ENCODE assay signal across 1 cellular context in the genomic region with DNA sequence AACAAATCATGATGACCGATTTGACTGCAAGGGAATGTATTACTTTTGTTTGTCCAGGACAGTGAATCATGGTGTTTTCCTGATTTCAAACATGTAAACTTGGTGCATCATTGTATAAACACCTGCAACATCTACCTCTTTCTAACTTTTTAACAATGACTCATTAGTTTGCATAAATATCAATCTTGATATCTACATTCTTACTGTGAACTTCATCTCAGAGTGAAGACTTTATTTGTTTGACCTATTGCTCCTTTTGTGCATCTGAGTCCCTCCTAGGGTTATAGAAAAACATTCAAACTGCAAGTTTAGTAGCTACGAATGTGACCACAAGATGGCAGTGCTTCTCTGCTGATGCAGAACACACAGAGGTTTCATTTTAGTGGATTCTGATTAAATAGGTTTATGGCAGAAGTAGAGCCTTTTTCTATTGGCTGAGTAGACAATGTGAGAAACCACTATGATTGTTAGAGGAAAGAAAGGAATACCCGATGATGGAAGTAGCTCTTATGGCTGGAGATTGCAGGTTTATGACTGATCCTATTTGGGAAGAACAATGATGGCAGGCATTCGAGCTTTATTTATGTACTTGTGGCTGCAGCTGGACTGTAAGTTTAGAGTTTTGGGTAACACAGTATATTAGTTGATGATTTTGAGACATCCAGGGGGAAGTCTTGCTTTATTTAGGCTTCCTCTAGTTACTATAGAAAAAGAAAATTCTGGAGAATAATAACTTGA.
TF ChIP-seq lines count a peak whose summit lies in the region.

No MANE protein-coding gene starts in this region.

TF ChIP-seq in WTC11, 78 proteins besides CTCF, POLR2A, EP300 and RAD21 (continued from another document):
- TF ChIP-seq, protein P1, sequence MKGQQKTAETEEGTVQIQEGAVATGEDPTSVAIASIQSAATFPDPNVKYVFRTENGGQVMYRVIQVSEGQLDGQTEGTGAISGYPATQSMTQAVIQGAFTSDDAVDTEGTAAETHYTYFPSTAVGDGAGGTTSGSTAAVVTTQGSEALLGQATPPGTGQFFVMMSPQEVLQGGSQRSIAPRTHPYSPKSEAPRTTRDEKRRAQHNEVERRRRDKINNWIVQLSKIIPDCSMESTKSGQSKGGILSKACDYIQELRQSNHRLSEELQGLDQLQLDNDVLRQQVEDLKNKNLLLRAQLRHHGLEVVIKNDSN (CRISPR knock-in tag; IDR thresholded peaks at IDR 0.05): no peak
- TF ChIP-seq ELF4 (CRISPR knock-in tag; IDR thresholded peaks at IDR 0.05; ENCODE audit: low read depth): no peak
- no peak for TF ChIP-seq MYBL2 (CRISPR knock-in tag; IDR thresholded peaks at IDR 0.05)
- TF ChIP-seq, protein P2, sequence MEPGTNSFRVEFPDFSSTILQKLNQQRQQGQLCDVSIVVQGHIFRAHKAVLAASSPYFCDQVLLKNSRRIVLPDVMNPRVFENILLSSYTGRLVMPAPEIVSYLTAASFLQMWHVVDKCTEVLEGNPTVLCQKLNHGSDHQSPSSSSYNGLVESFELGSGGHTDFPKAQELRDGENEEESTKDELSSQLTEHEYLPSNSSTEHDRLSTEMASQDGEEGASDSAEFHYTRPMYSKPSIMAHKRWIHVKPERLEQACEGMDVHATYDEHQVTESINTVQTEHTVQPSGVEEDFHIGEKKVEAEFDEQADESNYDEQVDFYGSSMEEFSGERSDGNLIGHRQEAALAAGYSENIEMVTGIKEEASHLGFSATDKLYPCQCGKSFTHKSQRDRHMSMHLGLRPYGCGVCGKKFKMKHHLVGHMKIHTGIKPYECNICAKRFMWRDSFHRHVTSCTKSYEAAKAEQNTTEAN (CRISPR knock-in tag; IDR thresholded peaks at IDR 0.05): no peak
- TF ChIP-seq GRHL2 (CRISPR knock-in tag; IDR thresholded peaks at IDR 0.05; ENCODE audit: insufficient replicate concordance, severe bottlenecking): no peak
- TF ChIP-seq, protein P3, sequence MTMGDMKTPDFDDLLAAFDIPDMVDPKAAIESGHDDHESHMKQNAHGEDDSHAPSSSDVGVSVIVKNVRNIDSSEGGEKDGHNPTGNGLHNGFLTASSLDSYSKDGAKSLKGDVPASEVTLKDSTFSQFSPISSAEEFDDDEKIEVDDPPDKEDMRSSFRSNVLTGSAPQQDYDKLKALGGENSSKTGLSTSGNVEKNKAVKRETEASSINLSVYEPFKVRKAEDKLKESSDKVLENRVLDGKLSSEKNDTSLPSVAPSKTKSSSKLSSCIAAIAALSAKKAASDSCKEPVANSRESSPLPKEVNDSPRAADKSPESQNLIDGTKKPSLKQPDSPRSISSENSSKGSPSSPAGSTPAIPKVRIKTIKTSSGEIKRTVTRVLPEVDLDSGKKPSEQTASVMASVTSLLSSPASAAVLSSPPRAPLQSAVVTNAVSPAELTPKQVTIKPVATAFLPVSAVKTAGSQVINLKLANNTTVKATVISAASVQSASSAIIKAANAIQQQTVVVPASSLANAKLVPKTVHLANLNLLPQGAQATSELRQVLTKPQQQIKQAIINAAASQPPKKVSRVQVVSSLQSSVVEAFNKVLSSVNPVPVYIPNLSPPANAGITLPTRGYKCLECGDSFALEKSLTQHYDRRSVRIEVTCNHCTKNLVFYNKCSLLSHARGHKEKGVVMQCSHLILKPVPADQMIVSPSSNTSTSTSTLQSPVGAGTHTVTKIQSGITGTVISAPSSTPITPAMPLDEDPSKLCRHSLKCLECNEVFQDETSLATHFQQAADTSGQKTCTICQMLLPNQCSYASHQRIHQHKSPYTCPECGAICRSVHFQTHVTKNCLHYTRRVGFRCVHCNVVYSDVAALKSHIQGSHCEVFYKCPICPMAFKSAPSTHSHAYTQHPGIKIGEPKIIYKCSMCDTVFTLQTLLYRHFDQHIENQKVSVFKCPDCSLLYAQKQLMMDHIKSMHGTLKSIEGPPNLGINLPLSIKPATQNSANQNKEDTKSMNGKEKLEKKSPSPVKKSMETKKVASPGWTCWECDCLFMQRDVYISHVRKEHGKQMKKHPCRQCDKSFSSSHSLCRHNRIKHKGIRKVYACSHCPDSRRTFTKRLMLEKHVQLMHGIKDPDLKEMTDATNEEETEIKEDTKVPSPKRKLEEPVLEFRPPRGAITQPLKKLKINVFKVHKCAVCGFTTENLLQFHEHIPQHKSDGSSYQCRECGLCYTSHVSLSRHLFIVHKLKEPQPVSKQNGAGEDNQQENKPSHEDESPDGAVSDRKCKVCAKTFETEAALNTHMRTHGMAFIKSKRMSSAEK (CRISPR knock-in tag; IDR thresholded peaks at IDR 0.05; ENCODE audit: borderline replicate concordance): no peak
- TF ChIP-seq, protein P4, sequence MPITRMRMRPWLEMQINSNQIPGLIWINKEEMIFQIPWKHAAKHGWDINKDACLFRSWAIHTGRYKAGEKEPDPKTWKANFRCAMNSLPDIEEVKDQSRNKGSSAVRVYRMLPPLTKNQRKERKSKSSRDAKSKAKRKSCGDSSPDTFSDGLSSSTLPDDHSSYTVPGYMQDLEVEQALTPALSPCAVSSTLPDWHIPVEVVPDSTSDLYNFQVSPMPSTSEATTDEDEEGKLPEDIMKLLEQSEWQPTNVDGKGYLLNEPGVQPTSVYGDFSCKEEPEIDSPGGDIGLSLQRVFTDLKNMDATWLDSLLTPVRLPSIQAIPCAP (CRISPR knock-in tag; IDR thresholded peaks at IDR 0.05): no peak
- no peak for TF ChIP-seq NFYB (CRISPR knock-in tag; conservative IDR thresholded peaks at IDR 0.05; ENCODE audit: low read depth)
- TF ChIP-seq, protein P5, sequence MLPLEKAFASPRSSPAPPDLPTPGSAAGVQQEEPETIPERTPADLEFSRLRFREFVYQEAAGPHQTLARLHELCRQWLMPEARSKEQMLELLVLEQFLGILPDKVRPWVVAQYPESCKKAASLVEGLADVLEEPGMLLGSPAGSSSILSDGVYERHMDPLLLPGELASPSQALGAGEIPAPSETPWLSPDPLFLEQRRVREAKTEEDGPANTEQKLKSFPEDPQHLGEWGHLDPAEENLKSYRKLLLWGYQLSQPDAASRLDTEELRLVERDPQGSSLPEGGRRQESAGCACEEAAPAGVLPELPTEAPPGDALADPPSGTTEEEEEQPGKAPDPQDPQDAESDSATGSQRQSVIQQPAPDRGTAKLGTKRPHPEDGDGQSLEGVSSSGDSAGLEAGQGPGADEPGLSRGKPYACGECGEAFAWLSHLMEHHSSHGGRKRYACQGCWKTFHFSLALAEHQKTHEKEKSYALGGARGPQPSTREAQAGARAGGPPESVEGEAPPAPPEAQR (CRISPR knock-in tag; IDR thresholded peaks at IDR 0.05): no peak
- TF ChIP-seq ZNF423 (CRISPR knock-in tag; IDR thresholded peaks at IDR 0.05): no peak
- TF ChIP-seq NR3C1 (CRISPR knock-in tag; conservative IDR thresholded peaks at IDR 0.05; ENCODE audit: low read depth): no peak
- no peak for TF ChIP-seq CREB1 (CRISPR knock-in tag; IDR thresholded peaks at IDR 0.05)
- TF ChIP-seq HMGA2 (CRISPR knock-in tag; IDR thresholded peaks at IDR 0.05): no peak
